In genomic region chrX:56031409-56031808, GRCh38 we compare ENCODE assay signal across 22 cellular contexts.
"Had no signal": no experiment of that assay in that cellular context is flagged by ENCODE, and none has a peak within 500 bp of the region (broad histone marks: within the 10 kb centered on the region; RNA-seq: fewer than 3 reads in every experiment).

No MANE protein-coding gene starts in this region.

- H3K27ac Mint-ChIP-seq: dendritic cell treated with granulocyte-macrophage colony-stimulating factor and Interleukin-4, amounts not matched to agents 40 ng/mL and 50 ng/mL, for 4 days; effector memory CD8-positive, alpha-beta T cell; endodermal cell; mesothelial cell of epicardium had no signal

- H3K4me3 Mint-ChIP-seq: dendritic cell treated with granulocyte-macrophage colony-stimulating factor and Interleukin-4, amounts not matched to agents 40 ng/mL and 50 ng/mL, for 4 days; effector memory CD8-positive, alpha-beta T cell; endodermal cell; mesothelial cell of epicardium had no signal

- H3K27me3 Mint-ChIP-seq: dendritic cell treated with granulocyte-macrophage colony-stimulating factor and Interleukin-4, amounts not matched to agents 40 ng/mL and 50 ng/mL, for 4 days; effector memory CD8-positive, alpha-beta T cell had no signal

- H3K9me3 Mint-ChIP-seq: effector memory CD8-positive, alpha-beta T cell had no signal

- DNase-seq: colonic mucosa; cortex of kidney; effector CD8-positive, alpha-beta T cell; effector memory CD8-positive, alpha-beta T cell; endodermal cell; erythroblast; esophagus squamous epithelium; foreskin fibroblast; foreskin melanocyte; gastrocnemius medialis; glutamatergic neuron; head of caudate nucleus; heart right ventricle; hippocampal formation; left cardiac atrium; left lung; left ventricle myocardium superior; lower lobe of right lung; mesenchymal stem cell; mucosa of descending colon had no signal
